Comparison of ENCODE assay signal across 8 cellular contexts in the genomic region with DNA sequence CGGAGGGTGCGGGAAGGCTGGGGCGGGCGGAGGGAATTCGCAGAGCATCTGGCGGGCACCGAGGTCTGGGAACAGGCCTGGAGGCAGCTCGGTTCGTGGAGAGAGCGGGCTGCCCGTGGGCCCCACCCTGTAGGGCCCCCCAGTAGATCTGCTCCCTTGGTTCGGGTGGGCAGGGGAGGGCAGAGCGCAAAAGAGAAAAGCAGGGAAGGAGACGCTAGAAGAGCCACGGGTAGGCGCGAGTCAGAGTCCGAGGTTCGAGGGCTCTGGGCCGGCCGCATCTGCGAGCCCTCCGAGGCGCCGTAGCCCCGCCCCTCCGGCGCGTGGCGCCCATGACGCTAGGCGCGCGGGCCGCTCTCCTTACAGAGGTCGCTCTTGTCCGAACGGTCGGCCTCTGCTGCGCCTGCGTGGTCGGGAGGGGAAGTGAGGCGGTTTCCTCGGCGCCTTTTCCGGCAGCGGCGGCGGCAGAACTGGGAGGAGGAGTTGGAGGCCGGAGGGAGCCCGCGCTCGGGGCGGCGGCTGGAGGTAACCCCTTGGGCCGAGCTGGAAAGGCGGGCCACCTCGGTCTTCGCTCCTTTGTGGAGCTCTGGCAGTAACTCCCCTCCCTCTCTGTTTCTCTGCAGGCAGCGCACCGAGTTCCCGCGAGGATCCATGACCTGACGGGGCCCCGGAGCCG. TPM values are rescaled to one million over a fixed set of nuclear protein-coding genes. Genes with fewer than 3 reads are reported as not detected.
DNase-seq lines count a peak whose midpoint lies in the region; ATAC-seq lines count a peak whose summit lies in the region.

TSS of gene ARF6 (plus strand) at position 447 of the 673 bp plus-strand sequence. CDS start 655 bp downstream, outside the sequence.

- peaks cover 16 to 44% (median 29%) of the 10 kb centered on the region in 10 experiments for H3K4me1 ChIP-seq in BLaER1 treated with 17β-estradiol and CSF1 and Interleukin-3, amounts not matched to agents 10 nM and 100 nM

- H3K4me3 ChIP-seq in BLaER1 treated with 17β-estradiol and CSF1 and Interleukin-3, amounts not matched to agents 10 nM and 100 nM: peak within 1 kb of the TSS; percentile 79 to 99 (median 94)

- ATAC-seq in GM19324 (IDR thresholded peaks at IDR 0.05; ENCODE audit: low FRiP score, unreplicated experiment) (peak; percentile 89), HG03469 (IDR thresholded peaks at IDR 0.05; ENCODE audit: unreplicated experiment) (peak; percentile 63), left lobe of liver (peak; percentile 94)

- H3K27ac ChIP-seq in BLaER1 treated with 17β-estradiol and CSF1 and Interleukin-3, amounts not matched to agents 10 nM and 100 nM: peak within 1 kb of the TSS; percentile 96 to 100 (median 99)

- peak within 1 kb of the TSS; percentile 82 to 98 (median 92) for H3K4me2 ChIP-seq in BLaER1 treated with 17β-estradiol and CSF1 and Interleukin-3, amounts not matched to agents 10 nM and 100 nM

- peaks cover 23 to 44% (median 33%) of the 10 kb centered on the region in 11 experiments; a peak in 21 of 22 replicates for H3K36me3 ChIP-seq in BLaER1 treated with 17β-estradiol and CSF1 and Interleukin-3, amounts not matched to agents 10 nM and 100 nM

- H3K27me3 ChIP-seq in BLaER1 treated with 17β-estradiol and CSF1 and Interleukin-3, amounts not matched to agents 10 nM and 100 nM: no peaks in the 10 kb centered on the region

- H3K9me3 ChIP-seq in BLaER1 treated with 17β-estradiol and CSF1 and Interleukin-3, amounts not matched to agents 10 nM and 100 nM (replicated peaks in 1 of 11): peaks cover 0 to 5% (median 0%) of the 10 kb centered on the region in 11 experiments; a peak in 2 of 22 replicates

- H3K27me3 Mint-ChIP-seq in activated CD4-positive, alpha-beta T cell treated with anti-CD3 and anti-CD28 coated beads, Interleukin-2, amount 10 ng/mL, durations not matched to agents 7 days and 5 days: no peaks in the 10 kb centered on the region

- no peaks in the 10 kb centered on the region for H3K9me3 Mint-ChIP-seq in activated CD4-positive, alpha-beta T cell treated with anti-CD3 and anti-CD28 coated beads, Interleukin-2, amount 10 ng/mL, durations not matched to agents 7 days and 5 days

- H3K27ac Mint-ChIP-seq in activated CD4-positive, alpha-beta T cell treated with anti-CD3 and anti-CD28 coated beads, Interleukin-2, amount 10 ng/mL, durations not matched to agents 7 days and 5 days: peak within 1 kb of the TSS; percentile 99

- peak within 1 kb of the TSS; percentile 97 for H3K4me3 Mint-ChIP-seq in activated CD4-positive, alpha-beta T cell treated with anti-CD3 and anti-CD28 coated beads, Interleukin-2, amount 10 ng/mL, durations not matched to agents 7 days and 5 days

- POLR2A ChIA-PET in activated CD4-positive, alpha-beta T cell treated with anti-CD3 and anti-CD28 coated beads, Interleukin-2, amount 10 ng/mL, durations not matched to agents 7 days and 5 days (lab: Charles Lee): interaction anchor here (0.5 to 1.3 kb wide), 5 partner anchors 25 to 289 kb away, joined by 3 to 5 read pairs (median 3); no protein-coding TSS in a partner anchor

- CTCF ChIA-PET in activated CD4-positive, alpha-beta T cell treated with anti-CD3 and anti-CD28 coated beads, Interleukin-2, amount 10 ng/mL, durations not matched to agents 7 days and 5 days (lab: Charles Lee): interaction anchor here (0.6 to 3.6 kb wide), 14 partner anchors 11 to 258 kb away, joined by 3 to 22 read pairs (median 4); partner anchors contain the start of gene DNAAF2

- peaks cover 44% of the 10 kb centered on the region for H3K36me3 Mint-ChIP-seq in activated CD4-positive, alpha-beta T cell treated with anti-CD3 and anti-CD28 coated beads, Interleukin-2, amount 10 ng/mL, durations not matched to agents 7 days and 5 days (ENCODE audit: low read depth)

- H4K20me1 ChIP-seq in BLaER1 treated with 17β-estradiol and CSF1 and Interleukin-3, amounts not matched to agents 10 nM and 100 nM: peaks cover 30 to 49% (median 47%) of the 10 kb centered on the region in 11 experiments

- peak; percentile 89 for DNase-seq in NCI-H526 treated with DMSO at 0.1 percent for 48 hours (lab: John Stamatoyannopoulos, UW)
- DNase-seq in activated CD4-positive, alpha-beta T cell treated with anti-CD3 and anti-CD28 coated beads, Interleukin-2, amount 10 ng/mL, durations not matched to agents 7 days and 5 days: peak; percentile 97
- DNase-seq in cortex of kidney (lab: John Stamatoyannopoulos, UW): peak; percentile 98
- DNase-seq in left lobe of liver (ENCODE audit: low spot score): peak; percentile 99
- DNase-seq in stimulated activated CD4-positive, alpha-beta T cell treated with anti-CD3 and anti-CD28 coated beads, Interleukin-2, amount 100 ng/mL, for 4 hours (ENCODE audit: low read depth): peak; percentile 92

- H3K9ac ChIP-seq in BLaER1 treated with 17β-estradiol and CSF1 and Interleukin-3, amounts not matched to agents 10 nM and 100 nM: peak within 1 kb of the TSS; percentile 97 to 100 (median 99)

- H3K4me1 Mint-ChIP-seq in activated CD4-positive, alpha-beta T cell treated with anti-CD3 and anti-CD28 coated beads, Interleukin-2, amount 10 ng/mL, durations not matched to agents 7 days and 5 days: peaks cover 22% of the 10 kb centered on the region

RNA-seq across cellular contexts. Expression of gene ARF6, which starts in this region (rescaled TPM):
- total RNA-seq in activated CD4-positive, alpha-beta T cell treated with anti-CD3 and anti-CD28 coated beads, Interleukin-2, amount 10 ng/mL, durations not matched to agents 7 days and 5 days: 100 to 1,000 TPM; 160 to 165 TPM
- total RNA-seq in left lobe of liver: 20.9 TPM

Comparison
In these comparisons a context has a peak if more than half of its experiments do, and no peak if none do; other contexts are left out.
1. Peak in every context shown above with its lines: DNase-seq, ATAC-seq, H3K4me3 ChIP-seq and H3K27ac ChIP-seq.